ENCODE assay signal across 1 cellular context in the genomic region with DNA sequence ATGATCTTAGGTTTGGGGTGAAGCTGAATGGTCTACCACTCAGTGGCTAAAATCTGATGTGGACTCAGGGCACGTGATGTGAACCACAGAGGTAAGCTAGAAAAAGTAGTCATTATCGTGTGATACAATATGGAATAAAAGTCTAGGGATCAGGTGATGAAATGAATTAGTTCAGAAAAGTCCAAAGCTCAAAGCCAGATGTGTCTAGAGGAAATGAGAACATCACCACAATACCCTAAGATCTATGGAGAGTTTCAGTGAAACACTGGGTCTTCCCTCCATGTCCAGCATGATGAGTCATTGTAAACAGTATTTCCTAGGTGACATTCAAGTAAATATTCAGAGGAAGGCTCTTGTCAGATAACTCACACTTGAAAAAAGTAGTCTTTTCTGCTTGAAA.
TF ChIP-seq lines count a peak whose summit lies in the region.

No MANE protein-coding gene starts in this region.

TF ChIP-seq in K562, 482 proteins besides CTCF, POLR2A, EP300 and RAD21 (continued from another document):
- TF ChIP-seq RBM14 (IDR thresholded peaks at IDR 0.05; ENCODE audit: borderline replicate concordance, insufficient read depth, low read depth, low read length) (no peak), PRPF4 (IDR thresholded peaks at IDR 0.05; ENCODE audit: insufficient read depth, low read depth, low read length, poor library complexity, severe bottlenecking) (no peak), ZFX (CRISPR knock-in tag; IDR thresholded peaks at IDR 0.05) (no peak), ZNF253 (CRISPR knock-in tag; conservative IDR thresholded peaks at IDR 0.05) (no peak), KDM1A (IDR thresholded peaks at IDR 0.05) (no peak), NRF1 (conservative IDR thresholded peaks at IDR 0.05 in 1 of 2, IDR thresholded peaks at IDR 0.05 in 1 of 2) (no peak), CAMTA2 (CRISPR knock-in tag; conservative IDR thresholded peaks at IDR 0.05) (no peak), ZNF311 (CRISPR knock-in tag; IDR thresholded peaks at IDR 0.05) (no peak), ZNF212 (CRISPR knock-in tag; IDR thresholded peaks at IDR 0.05) (no peak), ZNF76 (CRISPR knock-in tag; IDR thresholded peaks at IDR 0.05; ENCODE audit: borderline replicate concordance) (no peak), GTF2F1 (IDR thresholded peaks at IDR 0.05; ENCODE audit: low read depth, low read length) (no peak)
- TF ChIP-seq, protein P1, sequence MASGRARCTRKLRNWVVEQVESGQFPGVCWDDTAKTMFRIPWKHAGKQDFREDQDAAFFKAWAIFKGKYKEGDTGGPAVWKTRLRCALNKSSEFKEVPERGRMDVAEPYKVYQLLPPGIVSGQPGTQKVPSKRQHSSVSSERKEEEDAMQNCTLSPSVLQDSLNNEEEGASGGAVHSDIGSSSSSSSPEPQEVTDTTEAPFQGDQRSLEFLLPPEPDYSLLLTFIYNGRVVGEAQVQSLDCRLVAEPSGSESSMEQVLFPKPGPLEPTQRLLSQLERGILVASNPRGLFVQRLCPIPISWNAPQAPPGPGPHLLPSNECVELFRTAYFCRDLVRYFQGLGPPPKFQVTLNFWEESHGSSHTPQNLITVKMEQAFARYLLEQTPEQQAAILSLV (tag; IDR thresholded peaks at IDR 0.05) = no peak
- TF ChIP-seq, protein P2, sequence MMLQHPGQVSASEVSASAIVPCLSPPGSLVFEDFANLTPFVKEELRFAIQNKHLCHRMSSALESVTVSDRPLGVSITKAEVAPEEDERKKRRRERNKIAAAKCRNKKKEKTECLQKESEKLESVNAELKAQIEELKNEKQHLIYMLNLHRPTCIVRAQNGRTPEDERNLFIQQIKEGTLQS (IDR thresholded peaks at IDR 0.05) = peak; percentile 88
- TF ChIP-seq, protein P2 (CRISPR knock-in tag; conservative IDR thresholded peaks at IDR 0.05) = no peak
- TF ChIP-seq, protein P3, sequence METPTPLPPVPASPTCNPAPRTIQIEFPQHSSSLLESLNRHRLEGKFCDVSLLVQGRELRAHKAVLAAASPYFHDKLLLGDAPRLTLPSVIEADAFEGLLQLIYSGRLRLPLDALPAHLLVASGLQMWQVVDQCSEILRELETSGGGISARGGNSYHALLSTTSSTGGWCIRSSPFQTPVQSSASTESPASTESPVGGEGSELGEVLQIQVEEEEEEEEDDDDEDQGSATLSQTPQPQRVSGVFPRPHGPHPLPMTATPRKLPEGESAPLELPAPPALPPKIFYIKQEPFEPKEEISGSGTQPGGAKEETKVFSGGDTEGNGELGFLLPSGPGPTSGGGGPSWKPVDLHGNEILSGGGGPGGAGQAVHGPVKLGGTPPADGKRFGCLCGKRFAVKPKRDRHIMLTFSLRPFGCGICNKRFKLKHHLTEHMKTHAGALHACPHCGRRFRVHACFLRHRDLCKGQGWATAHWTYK (CRISPR knock-in tag; IDR thresholded peaks at IDR 0.05) = no peak
- TF ChIP-seq, protein P4, sequence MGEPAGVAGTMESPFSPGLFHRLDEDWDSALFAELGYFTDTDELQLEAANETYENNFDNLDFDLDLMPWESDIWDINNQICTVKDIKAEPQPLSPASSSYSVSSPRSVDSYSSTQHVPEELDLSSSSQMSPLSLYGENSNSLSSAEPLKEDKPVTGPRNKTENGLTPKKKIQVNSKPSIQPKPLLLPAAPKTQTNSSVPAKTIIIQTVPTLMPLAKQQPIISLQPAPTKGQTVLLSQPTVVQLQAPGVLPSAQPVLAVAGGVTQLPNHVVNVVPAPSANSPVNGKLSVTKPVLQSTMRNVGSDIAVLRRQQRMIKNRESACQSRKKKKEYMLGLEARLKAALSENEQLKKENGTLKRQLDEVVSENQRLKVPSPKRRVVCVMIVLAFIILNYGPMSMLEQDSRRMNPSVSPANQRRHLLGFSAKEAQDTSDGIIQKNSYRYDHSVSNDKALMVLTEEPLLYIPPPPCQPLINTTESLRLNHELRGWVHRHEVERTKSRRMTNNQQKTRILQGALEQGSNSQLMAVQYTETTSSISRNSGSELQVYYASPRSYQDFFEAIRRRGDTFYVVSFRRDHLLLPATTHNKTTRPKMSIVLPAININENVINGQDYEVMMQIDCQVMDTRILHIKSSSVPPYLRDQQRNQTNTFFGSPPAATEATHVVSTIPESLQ (CRISPR knock-in tag; IDR thresholded peaks at IDR 0.05) = no peak
- TF ChIP-seq, protein P5, sequence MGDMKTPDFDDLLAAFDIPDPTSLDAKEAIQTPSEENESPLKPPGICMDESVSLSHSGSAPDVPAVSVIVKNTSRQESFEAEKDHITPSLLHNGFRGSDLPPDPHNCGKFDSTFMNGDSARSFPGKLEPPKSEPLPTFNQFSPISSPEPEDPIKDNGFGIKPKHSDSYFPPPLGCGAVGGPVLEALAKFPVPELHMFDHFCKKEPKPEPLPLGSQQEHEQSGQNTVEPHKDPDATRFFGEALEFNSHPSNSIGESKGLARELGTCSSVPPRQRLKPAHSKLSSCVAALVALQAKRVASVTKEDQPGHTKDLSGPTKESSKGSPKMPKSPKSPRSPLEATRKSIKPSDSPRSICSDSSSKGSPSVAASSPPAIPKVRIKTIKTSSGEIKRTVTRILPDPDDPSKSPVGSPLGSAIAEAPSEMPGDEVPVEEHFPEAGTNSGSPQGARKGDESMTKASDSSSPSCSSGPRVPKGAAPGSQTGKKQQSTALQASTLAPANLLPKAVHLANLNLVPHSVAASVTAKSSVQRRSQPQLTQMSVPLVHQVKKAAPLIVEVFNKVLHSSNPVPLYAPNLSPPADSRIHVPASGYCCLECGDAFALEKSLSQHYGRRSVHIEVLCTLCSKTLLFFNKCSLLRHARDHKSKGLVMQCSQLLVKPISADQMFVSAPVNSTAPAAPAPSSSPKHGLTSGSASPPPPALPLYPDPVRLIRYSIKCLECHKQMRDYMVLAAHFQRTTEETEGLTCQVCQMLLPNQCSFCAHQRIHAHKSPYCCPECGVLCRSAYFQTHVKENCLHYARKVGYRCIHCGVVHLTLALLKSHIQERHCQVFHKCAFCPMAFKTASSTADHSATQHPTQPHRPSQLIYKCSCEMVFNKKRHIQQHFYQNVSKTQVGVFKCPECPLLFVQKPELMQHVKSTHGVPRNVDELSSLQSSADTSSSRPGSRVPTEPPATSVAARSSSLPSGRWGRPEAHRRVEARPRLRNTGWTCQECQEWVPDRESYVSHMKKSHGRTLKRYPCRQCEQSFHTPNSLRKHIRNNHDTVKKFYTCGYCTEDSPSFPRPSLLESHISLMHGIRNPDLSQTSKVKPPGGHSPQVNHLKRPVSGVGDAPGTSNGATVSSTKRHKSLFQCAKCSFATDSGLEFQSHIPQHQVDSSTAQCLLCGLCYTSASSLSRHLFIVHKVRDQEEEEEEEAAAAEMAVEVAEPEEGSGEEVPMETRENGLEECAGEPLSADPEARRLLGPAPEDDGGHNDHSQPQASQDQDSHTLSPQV (IDR thresholded peaks at IDR 0.05) = peak; percentile 55; the same call in 1 of the 2 replicates
